In genomic region chr2:152518656-152519580, GRCh38 we compare ENCODE assay signal across 15 cellular contexts.
A peak's percentile ranks its signal among the peaks of the same experiment; 100 is the strongest.
DNase-seq lines count a peak whose midpoint lies in the region; ATAC-seq and TF ChIP-seq lines count a peak whose summit lies in the region.
"Had no signal": no experiment of that assay in that cellular context is flagged by ENCODE, and none has a peak within 500 bp of the region (broad histone marks: within the 10 kb centered on the region; RNA-seq: fewer than 3 reads in every experiment).

No MANE protein-coding gene starts in this region.

- H3K27ac ChIP-seq in IMR-90 (ENCODE audit: insufficient read depth, low read length) (no peak overlapping the region), WERI-Rb-1 (no peak overlapping the region; the same call in 1 of the 2 replicates)

- H3K9me3 ChIP-seq in IMR-90 (ENCODE audit: control insufficient read depth, insufficient read depth, low read length) (no peaks in the 10 kb centered on the region), WERI-Rb-1 (ENCODE audit: severe bottlenecking) (no peaks in the 10 kb centered on the region)

- in situ Hi-C loops in IMR-90 (cut with MboI; ENCODE audit: low sequenced_read_pairs), result no loop called here

- dilution Hi-C loops in IMR-90 (cut with HindIII; ENCODE audit: low sequenced_read_pairs, unreplicated experiment), result no loop called here

- POLR2A ChIA-PET in IMR-90 (lab: Charles Lee; ENCODE audit: unreplicated experiment), result interaction anchor here (0.8 kb wide), 1 partner anchor 15 kb away, joined by 8 read pairs; no protein-coding TSS in a partner anchor

- TF ChIP-seq RAD21 in IMR-90 (IDR thresholded peaks at IDR 0.05; ENCODE audit: low read length), result no peak

- BruUV-seq in IMR-90 (replicated peaks; lab: Mats Ljungman, UMichigan), result no TSS peak

- H3K27me3 ChIP-seq in IMR-90 (ENCODE audit: control insufficient read depth, insufficient read depth, low read length) (no peaks in the 10 kb centered on the region), WERI-Rb-1 (ENCODE audit: insufficient read depth, low read depth, severe bottlenecking) (no peaks in the 10 kb centered on the region)

- no peak overlapping the region for H3K4me3 ChIP-seq in IMR-90 (ENCODE audit: insufficient read depth, low read depth, low read length)
- H3K4me3 ChIP-seq in WERI-Rb-1 (ENCODE audit: low read depth, low read length), result no peak overlapping the region
- no peak overlapping the region for H3K4me3 ChIP-seq in epithelial cell of esophagus (ENCODE audit: low read length)

- 0 out of 2 replicates have a peak overlapping the region, but pooled peaks have one; percentile 25 for H3K14ac ChIP-seq in IMR-90 (replicated peaks; ENCODE audit: low read depth, low read length)

- H3K36me3 Mint-ChIP-seq in progenitor cell of endocrine pancreas (ENCODE audit: insufficient read depth), result peaks cover 7% of the 10 kb centered on the region
- H3K36me3 Mint-ChIP-seq: naive B cell had no signal

- H4K8ac ChIP-seq in IMR-90 (ENCODE audit: low read depth in 2 of 2, low read length in 2 of 2), result 0 out of 4 replicates have a peak overlapping the region, but pooled peaks of 1 of the 2 experiments have one; percentile 34

- H2BK120ac ChIP-seq in IMR-90 (ENCODE audit: low read depth, low read length), result no peak overlapping the region

- H2AK9ac ChIP-seq in IMR-90 (replicated peaks; ENCODE audit: low read depth, low read length, poor library complexity), result no peak overlapping the region

- peak overlapping the region; percentile 41 for H3K18ac ChIP-seq in IMR-90 (ENCODE audit: low read depth, low read length)

- CTCF ChIA-PET in IMR-90 (lab: Yijun Ruan, JAX), result interaction anchor here (0.6 kb wide), 1 partner anchor 80 kb away, joined by 3 read pairs; no protein-coding TSS in a partner anchor

- peaks cover 0 to 5% of the 10 kb centered on the region in 2 experiments; a peak in 2 of 4 replicates for H3K79me1 ChIP-seq in IMR-90 (ENCODE audit: low read depth in 1 of 2, low read length in 2 of 2)

- H3K27me3 Mint-ChIP-seq in progenitor cell of endocrine pancreas, result no peaks in the 10 kb centered on the region

- no peak for TF ChIP-seq CTCF in IMR-90 (conservative IDR thresholded peaks at IDR 0.05; ENCODE audit: low read depth, low read length)
- 0 out of 2 replicates have a peak, but pooled peaks have one; percentile 0 for TF ChIP-seq CTCF in WERI-Rb-1 (IDR thresholded peaks at IDR 0.05; ENCODE audit: low read depth, low read length)
- TF ChIP-seq CTCF in epithelial cell of esophagus (IDR thresholded peaks at IDR 0.05; ENCODE audit: insufficient read depth, low read depth, low read length, missing control alignments), result no peak
- no peak for TF ChIP-seq CTCF in progenitor cell of endocrine pancreas (IDR thresholded peaks at IDR 0.05; ENCODE audit: unreplicated experiment)

- no peak overlapping the region for H2BK15ac ChIP-seq in IMR-90 (ENCODE audit: low read depth, low read length)

- H3K4me2 ChIP-seq in IMR-90 (ENCODE audit: low read depth, low read length), result no peak overlapping the region

- peak overlapping the region; percentile 46 for H2AFZ ChIP-seq in IMR-90 (replicated peaks; ENCODE audit: low read length, poor library complexity)

- H3K27ac Mint-ChIP-seq in progenitor cell of endocrine pancreas, result peak overlapping the region; percentile 91
- H3K27ac Mint-ChIP-seq: activated CD4-positive, alpha-beta memory T cell treated with anti-CD3 and anti-CD28 coated beads, Interleukin-2, amount 10 ng/mL, durations not matched to agents 7 days and 5 days; naive B cell had no signal

- DNase-seq in IMR-90, result no peak
- DNase-seq in WERI-Rb-1, result peak; percentile 31
- DNase-seq in epithelial cell of esophagus (ENCODE audit: low read depth), result peak; percentile 47
- no peak for DNase-seq in progenitor cell of endocrine pancreas (ENCODE audit: low spot score, unreplicated experiment)
- no peak for DNase-seq in retina
- no peak for DNase-seq in NOMO-1 (lab: John Stamatoyannopoulos, UW; ENCODE audit: unreplicated experiment in 2 of 2)
- DNase-seq: activated CD4-positive, alpha-beta memory T cell treated with anti-CD3 and anti-CD28 coated beads, Interleukin-2, amount 10 ng/mL, durations not matched to agents 7 days and 5 days; activated T-cell treated with anti-CD3 and anti-CD28 coated beads, Interleukin-2, amount 50 U/mL, for 48 hours; naive B cell; NCI-H1436; NCI-H524; SW 1271 had no signal

- H2BK5ac ChIP-seq in IMR-90 (ENCODE audit: low read depth, low read length, poor library complexity, severe bottlenecking), result no peak overlapping the region

- H3K56ac ChIP-seq in IMR-90 (ENCODE audit: extremely low read depth, insufficient read depth, low read length), result no peak overlapping the region

- peak overlapping the region; percentile 40 for H3K4me3 Mint-ChIP-seq in progenitor cell of endocrine pancreas (ENCODE audit: low read depth)
- H3K4me3 Mint-ChIP-seq: activated CD4-positive, alpha-beta memory T cell treated with anti-CD3 and anti-CD28 coated beads, Interleukin-2, amount 10 ng/mL, durations not matched to agents 7 days and 5 days; naive B cell had no signal

- H3K9me3 Mint-ChIP-seq in progenitor cell of endocrine pancreas (ENCODE audit: low read depth), result peaks cover 3% of the 10 kb centered on the region
- H3K9me3 Mint-ChIP-seq: activated CD4-positive, alpha-beta memory T cell treated with anti-CD3 and anti-CD28 coated beads, Interleukin-2, amount 10 ng/mL, durations not matched to agents 7 days and 5 days; naive B cell had no signal

- no peak for TF ChIP-seq POLR2A in IMR-90 (IDR thresholded peaks at IDR 0.05; ENCODE audit: low read depth, low read length)

- H3K4me1 ChIP-seq in IMR-90 (ENCODE audit: control insufficient read depth, insufficient read depth, low read length), result peaks cover 3% of the 10 kb centered on the region; the same call in 1 of the 2 replicates

- H4K20me1 ChIP-seq in IMR-90 (ENCODE audit: insufficient read depth, low read length), result no peaks in the 10 kb centered on the region

- H3K9me1 ChIP-seq in IMR-90 (ENCODE audit: insufficient read depth, low read length), result no peaks in the 10 kb centered on the region

- no peak overlapping the region for H3K4ac ChIP-seq in IMR-90 (ENCODE audit: low read depth, low read length)

- H2BK20ac ChIP-seq in IMR-90 (ENCODE audit: low read depth, low read length), result no peak overlapping the region

- no peak for ATAC-seq in IMR-90 (ENCODE audit: low read depth)
- no peak for ATAC-seq in HG02610 (IDR thresholded peaks at IDR 0.05; ENCODE audit: unreplicated experiment)
- no peak for ATAC-seq in GM21447 (IDR thresholded peaks at IDR 0.05; ENCODE audit: unreplicated experiment)
- ATAC-seq: left lobe of liver had no signal

- H3K23ac ChIP-seq in IMR-90 (ENCODE audit: low read depth, low read length), result no peak overlapping the region

- H3K36me3 ChIP-seq in IMR-90 (ENCODE audit: control insufficient read depth, insufficient read depth, low read length), result no peaks in the 10 kb centered on the region
- H3K36me3 ChIP-seq in WERI-Rb-1, result no peaks in the 10 kb centered on the region

- no peak overlapping the region for H4K91ac ChIP-seq in IMR-90 (ENCODE audit: insufficient read depth, low read depth, low read length)

- intact Hi-C loops in IMR-90 (cut with micrococcal nuclease), result no loop called here

- H3K9ac ChIP-seq in IMR-90 (ENCODE audit: low read depth, low read length), result no peak overlapping the region

- no peak overlapping the region for H2AK5ac ChIP-seq in IMR-90 (ENCODE audit: low read depth, low read length)

- peak overlapping the region; percentile 26; the same call in 1 of the 2 replicates for H4K5ac ChIP-seq in IMR-90 (ENCODE audit: low read depth, low read length)

- 47% methylated on average over 4 of the region's 14 CpGs; no CpG with 5 or more reads in 1 of the 2 experiments for WGBS in IMR-90 (ENCODE audit: extremely low coverage in 2 of 2, insufficient read length in 1 of 2), 2 experiments

- H3K4me1 Mint-ChIP-seq in progenitor cell of endocrine pancreas (ENCODE audit: low read depth), result peaks cover 53% of the 10 kb centered on the region
- H3K4me1 Mint-ChIP-seq: activated CD4-positive, alpha-beta memory T cell treated with anti-CD3 and anti-CD28 coated beads, Interleukin-2, amount 10 ng/mL, durations not matched to agents 7 days and 5 days; naive B cell had no signal

TF ChIP-seq in IMR-90, 13 proteins besides CTCF, POLR2A, EP300 and RAD21:
- TF ChIP-seq MAZ (IDR thresholded peaks at IDR 0.05; ENCODE audit: borderline replicate concordance, low read depth, low read length) (no peak), MXI1 (IDR thresholded peaks at IDR 0.05; ENCODE audit: borderline replicate concordance, low read depth, low read length) (no peak), CHD1 (IDR thresholded peaks at IDR 0.05; ENCODE audit: low read depth, low read length) (no peak), FOS (IDR thresholded peaks at IDR 0.05; ENCODE audit: low read depth, low read length) (no peak), CEBPB (IDR thresholded peaks at IDR 0.05; ENCODE audit: low read depth, low read length) (no peak), RFX5 (IDR thresholded peaks at IDR 0.05; ENCODE audit: low read depth, low read length) (no peak), RCOR1 (IDR thresholded peaks at IDR 0.05; ENCODE audit: insufficient replicate concordance, low read length) (no peak), USF2 (IDR thresholded peaks at IDR 0.05; ENCODE audit: low read depth, low read length) (no peak), SMC3 (IDR thresholded peaks at IDR 0.05; ENCODE audit: low read depth, low read length) (no peak)

Comparison
In these comparisons a context has a peak if more than half of its experiments do, and no peak if none do; other contexts are left out.
1. DNase-seq: peak in WERI-Rb-1 (single experiment) and epithelial cell of esophagus (single experiment); none in IMR-90 (single experiment), progenitor cell of endocrine pancreas (single experiment), retina (single experiment) and NOMO-1 (0 of 2).